ENCODE assay signal across 9 cellular contexts in the genomic region with DNA sequence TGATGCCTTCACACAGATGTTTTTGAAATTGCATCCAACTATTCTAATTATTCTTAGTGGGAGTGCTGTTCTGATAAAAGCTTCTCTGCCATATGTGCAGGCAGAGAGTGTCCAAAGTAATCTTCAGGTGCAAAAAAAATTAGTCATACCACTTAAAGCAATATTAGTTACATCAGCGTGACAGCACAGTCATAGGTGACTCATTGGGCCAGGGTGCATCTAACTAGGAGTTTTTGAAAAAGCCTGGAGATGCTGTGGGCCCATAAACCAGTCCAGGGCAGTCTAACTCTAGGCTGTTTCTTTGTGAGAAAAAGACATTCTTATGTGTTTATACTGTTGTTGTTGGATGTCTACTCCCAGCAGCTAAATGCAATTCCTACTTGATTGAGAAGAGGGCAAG. TPM values are rescaled to one million over a fixed set of nuclear protein-coding genes. Genes with fewer than 3 reads are reported as not detected.
DNase-seq lines count a peak whose midpoint lies in the region; FAIRE-seq and TF ChIP-seq lines count a peak whose summit lies in the region.
"Had no signal": no experiment of that assay in that cellular context is flagged by ENCODE, and none has a peak within 500 bp of the region (broad histone marks: within the 10 kb centered on the region; RNA-seq: fewer than 3 reads in every experiment).

No MANE protein-coding gene starts in this region.

- no peak overlapping the region for H3K4me2 ChIP-seq in SK-N-SH

- no peak overlapping the region for H3K4me3 ChIP-seq in SK-N-SH (ENCODE audit: low read depth in 2 of 2, low read length in 1 of 2)
- no peak overlapping the region for H3K4me3 ChIP-seq in fibroblast of villous mesenchyme (ENCODE audit: low read depth, low read length)
- H3K4me3 ChIP-seq in small intestine (ENCODE audit: low read depth in 1 of 2, low read length in 2 of 2): no peak overlapping the region

- WGBS in SK-N-SH (ENCODE audit: low lambda C conversion rate): 7% methylated on average over 1 of the region's 1 CpG
- WGBS in small intestine, 3 donors: 7 to 63% (median 26%) methylated on average over 1 of the region's 1 CpG

- TF ChIP-seq RAD21 in SK-N-SH (IDR thresholded peaks at IDR 0.05; ENCODE audit: low read length): no peak

- no peak for TF ChIP-seq CTCF in SK-N-SH (IDR thresholded peaks at IDR 0.05)
- no peak for TF ChIP-seq CTCF in fibroblast of villous mesenchyme (IDR thresholded peaks at IDR 0.05; ENCODE audit: insufficient read depth, low read depth, low read length)

- H3K9ac ChIP-seq in SK-N-SH: no peak overlapping the region

- no peaks in the 10 kb centered on the region for H3F3A ChIP-seq in SK-N-SH (replicated peaks; ENCODE audit: insufficient read depth)

- TF ChIP-seq EP300 in SK-N-SH (IDR thresholded peaks at IDR 0.05; ENCODE audit: borderline replicate concordance in 1 of 2, low read depth in 1 of 2, low read length in 1 of 2): peak in 1 of 2 experiments; percentile 54; a peak in 1 of 4 replicates

- H3K36me3 ChIP-seq in SK-N-SH (replicated peaks in 1 of 2; ENCODE audit: control insufficient read depth in 1 of 2, insufficient read depth in 2 of 2, low read length in 1 of 2) (no peaks in the 10 kb centered on the region), small intestine (ENCODE audit: control insufficient read depth in 2 of 2, insufficient read depth in 2 of 2, low read length in 2 of 2) (no peaks in the 10 kb centered on the region)

- POLR2A ChIA-PET in SK-N-SH (lab: Yijun Ruan, JAX): no interaction called here

- H3K9me3 ChIP-seq in SK-N-SH (no peaks in the 10 kb centered on the region), small intestine (ENCODE audit: control insufficient read depth, low read depth) (no peaks in the 10 kb centered on the region)

- no peak overlapping the region for H3K27ac ChIP-seq in SK-N-SH (ENCODE audit: low read depth in 2 of 2, low read length in 1 of 2)
- no peak overlapping the region for H3K27ac ChIP-seq in small intestine (ENCODE audit: low read depth in 1 of 2, low read length in 1 of 2)
- no peak overlapping the region for H3K27ac ChIP-seq in substantia nigra (ENCODE audit: low read depth, low read length, poor library complexity, severe bottlenecking)

- TF ChIP-seq POLR2A in H54 (IDR thresholded peaks at IDR 0.05; ENCODE audit: low read depth, low read length): no peak

- peak; percentile 99 for FAIRE-seq in H54 (lab: Jason Lieb, UNC)
- no peak for FAIRE-seq in small intestine (lab: Jason Lieb, UNC)

- H3K9me2 ChIP-seq in SK-N-SH: no peaks in the 10 kb centered on the region

- no peaks in the 10 kb centered on the region for H3K4me1 ChIP-seq in SK-N-SH (ENCODE audit: control insufficient read depth in 1 of 2, insufficient read depth in 2 of 2, low read depth in 1 of 2, low read length in 1 of 2)
- peaks cover 0 to 2% of the 10 kb centered on the region in 2 donors for H3K4me1 ChIP-seq in small intestine (ENCODE audit: control insufficient read depth in 2 of 2, insufficient read depth in 1 of 2, low read depth in 1 of 2, low read length in 1 of 2)

- H2AFZ ChIP-seq in SK-N-SH (ENCODE audit: low read depth): no peak overlapping the region

- no peaks in the 10 kb centered on the region for H4K20me1 ChIP-seq in SK-N-SH (ENCODE audit: insufficient read depth)

- H3K79me2 ChIP-seq in SK-N-SH (ENCODE audit: insufficient read depth): no peaks in the 10 kb centered on the region

- CTCF ChIA-PET in SK-N-SH (lab: Yijun Ruan, JAX): interaction anchor here (0.7 kb wide), 1 partner anchor 18 kb away, joined by 3 read pairs; no protein-coding TSS in a partner anchor

- DNase-seq in H54 (ENCODE audit: insufficient read length, low spot score) (peak; percentile 34), SK-N-SH (no peak), fibroblast of villous mesenchyme (ENCODE audit: low read depth) (peak; percentile 56), small intestine (peak; percentile 71), substantia nigra (lab: John Stamatoyannopoulos, UW) (no peak)
- DNase-seq in stimulated activated CD4-positive, alpha-beta T cell treated with anti-CD3 and anti-CD28 coated beads, Interleukin-4, amount 100 ng/mL, for 24 hours: no peak
- DNase-seq in activated CD8-positive, alpha-beta memory T cell treated with anti-CD3 and anti-CD28 coated beads for 24 hours: no peak
- DNase-seq: DMS79, NCI-H2029 had no signal

- H3K27me3 ChIP-seq in SK-N-SH (ENCODE audit: insufficient read depth) (no peaks in the 10 kb centered on the region), small intestine (ENCODE audit: control insufficient read depth in 2 of 2, insufficient read depth in 2 of 2, low read length in 2 of 2) (no peaks in the 10 kb centered on the region)

TF ChIP-seq in SK-N-SH, 30 proteins besides CTCF, POLR2A, EP300 and RAD21:
- TF ChIP-seq FOSL2 (IDR thresholded peaks at IDR 0.05; ENCODE audit: borderline replicate concordance, low read depth) (peak; percentile 82), GATA2 (CRISPR knock-in tag; IDR thresholded peaks at IDR 0.05) (no peak), JUND (IDR thresholded peaks at IDR 0.05) (peak; percentile 63), TCF12 (IDR thresholded peaks at IDR 0.05) (peak; percentile 80)
- TF ChIP-seq, protein P1, sequence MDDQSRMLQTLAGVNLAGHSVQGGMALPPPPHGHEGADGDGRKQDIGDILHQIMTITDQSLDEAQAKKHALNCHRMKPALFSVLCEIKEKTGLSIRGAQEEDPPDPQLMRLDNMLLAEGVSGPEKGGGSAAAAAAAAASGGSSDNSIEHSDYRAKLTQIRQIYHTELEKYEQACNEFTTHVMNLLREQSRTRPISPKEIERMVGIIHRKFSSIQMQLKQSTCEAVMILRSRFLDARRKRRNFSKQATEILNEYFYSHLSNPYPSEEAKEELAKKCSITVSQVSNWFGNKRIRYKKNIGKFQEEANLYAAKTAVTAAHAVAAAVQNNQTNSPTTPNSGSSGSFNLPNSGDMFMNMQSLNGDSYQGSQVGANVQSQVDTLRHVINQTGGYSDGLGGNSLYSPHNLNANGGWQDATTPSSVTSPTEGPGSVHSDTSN (IDR thresholded peaks at IDR 0.05): peak; percentile 69
TF ChIP-seq in SK-N-SH: peak in this region for 4.

RNA-seq across cellular contexts. Expression of gene C6, which starts 33.0 kb away (rescaled TPM):
- polyA plus RNA-seq in SK-N-SH (2012; rRNA removed) (0.02 and 0.08 TPM in 2 replicates), small intestine (under 1 TPM; 0.27 to 0.75 (median 0.67) TPM)
- 0.05 and 0.09 TPM in 2 replicates for polyA plus RNA-seq in SK-N-SH (2012; cell fraction: cytosol; rRNA removed)
- polyA plus RNA-seq in SK-N-SH (2012; cell fraction: nucleus; rRNA removed): 0.06 TPM in 2 replicates
- total RNA-seq in fibroblast of villous mesenchyme: not detected in 2 replicates

Comparison
In these comparisons a context has a peak if more than half of its experiments do, and no peak if none do; other contexts are left out.
1. DNase-seq: peak in H54 (single experiment), fibroblast of villous mesenchyme (single experiment) and small intestine (single experiment); none in SK-N-SH (single experiment), substantia nigra (0 of 49), stimulated activated CD4-positive, alpha-beta T cell treated with anti-CD3 and anti-CD28 coated beads, Interleukin-4, amount 100 ng/mL, for 24 hours (single experiment) and activated CD8-positive, alpha-beta memory T cell treated with anti-CD3 and anti-CD28 coated beads for 24 hours (single experiment).